In genomic region chr1:177065430-177065829, GRCh38 we compare ENCODE assay signal across 20 cellular contexts.
"Had no signal": no experiment of that assay in that cellular context is flagged by ENCODE, and none has a peak within 500 bp of the region (broad histone marks: within the 10 kb centered on the region; RNA-seq: fewer than 3 reads in every experiment).

No MANE protein-coding gene starts in this region.

- H3K4me1 Mint-ChIP-seq: activated T-helper 17 cell treated with anti-CD3 and anti-CD28 coated beads, Interleukin-2, amount 50 U/mL, for 72 hours; naive thymus-derived CD8-positive, alpha-beta T cell had no signal

- H3K36me3 Mint-ChIP-seq: naive thymus-derived CD8-positive, alpha-beta T cell had no signal

- H3K4me3 ChIP-seq: right atrium auricular region had no signal

- H3K36me3 ChIP-seq: brain microvascular endothelial cell, right atrium auricular region had no signal

- H3K4me1 ChIP-seq: right atrium auricular region had no signal

- DNase-seq: activated CD4-positive, alpha-beta T cell treated with anti-CD3 and anti-CD28 coated beads, Interleukin-2, amount 50 U/mL, for 48 hours; activated naive CD4-positive, alpha-beta T cell treated with Interleukin-2 at 50 U/mL for 16 hours; anterior cingulate cortex; brain microvascular endothelial cell; cerebellar nuclear complex; effector CD8-positive, alpha-beta T cell; foreskin melanocyte; head of caudate nucleus; naive thymus-derived CD8-positive, alpha-beta T cell; nucleus accumbens; stimulated activated CD4-positive, alpha-beta T cell treated with anti-CD3 and anti-CD28 coated beads, Interleukin-15, amount 100 ng/mL, for 24 hours; stimulated activated CD4-positive, alpha-beta T cell treated with anti-CD3 and anti-CD28 coated beads, Interleukin-4, amount 100 ng/mL, for 24 hours; stimulated activated CD8-positive, alpha-beta memory T cell treated with anti-CD3 and anti-CD28 coated beads, Interleukin-4, amount 100 ng/mL, for 48 hours; stimulated activated naive CD8-positive, alpha-beta T cell treated with anti-CD3 and anti-CD28 coated beads, Interleukin-15, Interleukin-2, amounts not matched to agents 100 U/mL and 50 U/mL, for 24 hours; T1000 had no signal

- ATAC-seq: activated T-helper 17 cell treated with anti-CD3 and anti-CD28 coated beads, Interleukin-2, amount 50 U/mL, for 72 hours; naive thymus-derived CD8-positive, alpha-beta T cell; stimulated activated naive CD8-positive, alpha-beta T cell treated with anti-CD3 and anti-CD28 coated beads, Interleukin-15, Interleukin-2, amounts not matched to agents 100 U/mL and 50 U/mL, for 24 hours had no signal

- H3K4me3 Mint-ChIP-seq: activated T-helper 17 cell treated with anti-CD3 and anti-CD28 coated beads, Interleukin-2, amount 50 U/mL, for 72 hours; naive thymus-derived CD8-positive, alpha-beta T cell; type B pancreatic cell had no signal

- H3K9me3 ChIP-seq: right atrium auricular region had no signal

- H3K9me3 Mint-ChIP-seq: activated T-helper 17 cell treated with anti-CD3 and anti-CD28 coated beads, Interleukin-2, amount 50 U/mL, for 72 hours; type B pancreatic cell had no signal

- H3K27ac Mint-ChIP-seq: activated T-helper 17 cell treated with anti-CD3 and anti-CD28 coated beads, Interleukin-2, amount 50 U/mL, for 72 hours; naive thymus-derived CD8-positive, alpha-beta T cell; progenitor cell of endocrine pancreas; type B pancreatic cell had no signal

- H3K27ac ChIP-seq: brain microvascular endothelial cell, right atrium auricular region had no signal

- FAIRE-seq: islet of Langerhans had no signal

- H3K27me3 Mint-ChIP-seq: activated T-helper 17 cell treated with anti-CD3 and anti-CD28 coated beads, Interleukin-2, amount 50 U/mL, for 72 hours had no signal

- H3K27me3 ChIP-seq: brain microvascular endothelial cell, right atrium auricular region had no signal
